In genomic region chr14:38608244-38608643, GRCh38 we compare ENCODE assay signal across 5 cellular contexts.
"Had no signal": no experiment of that assay in that cellular context is flagged by ENCODE, and none has a peak within 500 bp of the region (broad histone marks: within the 10 kb centered on the region; RNA-seq: fewer than 3 reads in every experiment).

No MANE protein-coding gene starts in this region.

- H3K27ac Mint-ChIP-seq: GM23338, H9, IgD-negative memory B cell had no signal

- H3K27me3 Mint-ChIP-seq: IgD-negative memory B cell had no signal

- H3K9me3 Mint-ChIP-seq: IgD-negative memory B cell had no signal

- ATAC-seq: GM23338 had no signal

- H3K36me3 Mint-ChIP-seq: IgD-negative memory B cell had no signal

- H3K4me1 Mint-ChIP-seq: IgD-negative memory B cell had no signal

- H3K4me3 Mint-ChIP-seq: GM23338, H9 had no signal

- H3K4me3 ChIP-seq: GM23338 had no signal

- DNase-seq: H9, HCEC 1CT, KBM-7 had no signal
